Comparison of ENCODE assay signal across 1 cellular context in genomic region chr10:93498196-93498595, GRCh38.
TF ChIP-seq lines count a peak whose summit lies in the region.

No MANE protein-coding gene starts in this region.

TF ChIP-seq in GM12878, 131 proteins besides CTCF, POLR2A, EP300 and RAD21:
- TF ChIP-seq YY1 (IDR thresholded peaks at IDR 0.05; ENCODE audit: low read depth, low read length) (no peak), GATAD2B (conservative IDR thresholded peaks at IDR 0.05; ENCODE audit: low read depth) (no peak), JUND (IDR thresholded peaks at IDR 0.05; ENCODE audit: low read depth, low read length) (no peak), BRCA1 (IDR thresholded peaks at IDR 0.05; ENCODE audit: low read depth, low read length) (no peak), ZNF207 (IDR thresholded peaks at IDR 0.05; ENCODE audit: borderline replicate concordance) (no peak), TARDBP (IDR thresholded peaks at IDR 0.05; ENCODE audit: borderline replicate concordance) (no peak), DPF2 (IDR thresholded peaks at IDR 0.05) (no peak), HCFC1 (IDR thresholded peaks at IDR 0.05; ENCODE audit: low read length) (no peak), KLF5 (IDR thresholded peaks at IDR 0.05; ENCODE audit: partially characterized antibody) (no peak), MXI1 (IDR thresholded peaks at IDR 0.05; ENCODE audit: low read depth, low read length) (no peak), FOXM1 (IDR thresholded peaks at IDR 0.05; ENCODE audit: low read depth, low read length) (no peak), IRF4 (IDR thresholded peaks at IDR 0.05; ENCODE audit: low read depth, low read length) (no peak), ZBTB11 (CRISPR knock-in tag; IDR thresholded peaks at IDR 0.05) (no peak), IKZF2 (IDR thresholded peaks at IDR 0.05) (no peak), ATF7 (IDR thresholded peaks at IDR 0.05; ENCODE audit: low read depth) (no peak)
- TF ChIP-seq, protein P1, sequence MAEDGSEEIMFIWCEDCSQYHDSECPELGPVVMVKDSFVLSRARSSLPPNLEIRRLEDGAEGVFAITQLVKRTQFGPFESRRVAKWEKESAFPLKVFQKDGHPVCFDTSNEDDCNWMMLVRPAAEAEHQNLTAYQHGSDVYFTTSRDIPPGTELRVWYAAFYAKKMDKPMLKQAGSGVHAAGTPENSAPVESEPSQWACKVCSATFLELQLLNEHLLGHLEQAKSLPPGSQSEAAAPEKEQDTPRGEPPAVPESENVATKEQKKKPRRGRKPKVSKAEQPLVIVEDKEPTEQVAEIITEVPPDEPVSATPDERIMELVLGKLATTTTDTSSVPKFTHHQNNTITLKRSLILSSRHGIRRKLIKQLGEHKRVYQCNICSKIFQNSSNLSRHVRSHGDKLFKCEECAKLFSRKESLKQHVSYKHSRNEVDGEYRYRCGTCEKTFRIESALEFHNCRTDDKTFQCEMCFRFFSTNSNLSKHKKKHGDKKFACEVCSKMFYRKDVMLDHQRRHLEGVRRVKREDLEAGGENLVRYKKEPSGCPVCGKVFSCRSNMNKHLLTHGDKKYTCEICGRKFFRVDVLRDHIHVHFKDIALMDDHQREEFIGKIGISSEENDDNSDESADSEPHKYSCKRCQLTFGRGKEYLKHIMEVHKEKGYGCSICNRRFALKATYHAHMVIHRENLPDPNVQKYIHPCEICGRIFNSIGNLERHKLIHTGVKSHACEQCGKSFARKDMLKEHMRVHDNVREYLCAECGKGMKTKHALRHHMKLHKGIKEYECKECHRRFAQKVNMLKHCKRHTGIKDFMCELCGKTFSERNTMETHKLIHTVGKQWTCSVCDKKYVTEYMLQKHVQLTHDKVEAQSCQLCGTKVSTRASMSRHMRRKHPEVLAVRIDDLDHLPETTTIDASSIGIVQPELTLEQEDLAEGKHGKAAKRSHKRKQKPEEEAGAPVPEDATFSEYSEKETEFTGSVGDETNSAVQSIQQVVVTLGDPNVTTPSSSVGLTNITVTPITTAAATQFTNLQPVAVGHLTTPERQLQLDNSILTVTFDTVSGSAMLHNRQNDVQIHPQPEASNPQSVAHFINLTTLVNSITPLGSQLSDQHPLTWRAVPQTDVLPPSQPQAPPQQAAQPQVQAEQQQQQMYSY (CRISPR knock-in tag; IDR thresholded peaks at IDR 0.05): no peak
- TF ChIP-seq, protein P2, sequence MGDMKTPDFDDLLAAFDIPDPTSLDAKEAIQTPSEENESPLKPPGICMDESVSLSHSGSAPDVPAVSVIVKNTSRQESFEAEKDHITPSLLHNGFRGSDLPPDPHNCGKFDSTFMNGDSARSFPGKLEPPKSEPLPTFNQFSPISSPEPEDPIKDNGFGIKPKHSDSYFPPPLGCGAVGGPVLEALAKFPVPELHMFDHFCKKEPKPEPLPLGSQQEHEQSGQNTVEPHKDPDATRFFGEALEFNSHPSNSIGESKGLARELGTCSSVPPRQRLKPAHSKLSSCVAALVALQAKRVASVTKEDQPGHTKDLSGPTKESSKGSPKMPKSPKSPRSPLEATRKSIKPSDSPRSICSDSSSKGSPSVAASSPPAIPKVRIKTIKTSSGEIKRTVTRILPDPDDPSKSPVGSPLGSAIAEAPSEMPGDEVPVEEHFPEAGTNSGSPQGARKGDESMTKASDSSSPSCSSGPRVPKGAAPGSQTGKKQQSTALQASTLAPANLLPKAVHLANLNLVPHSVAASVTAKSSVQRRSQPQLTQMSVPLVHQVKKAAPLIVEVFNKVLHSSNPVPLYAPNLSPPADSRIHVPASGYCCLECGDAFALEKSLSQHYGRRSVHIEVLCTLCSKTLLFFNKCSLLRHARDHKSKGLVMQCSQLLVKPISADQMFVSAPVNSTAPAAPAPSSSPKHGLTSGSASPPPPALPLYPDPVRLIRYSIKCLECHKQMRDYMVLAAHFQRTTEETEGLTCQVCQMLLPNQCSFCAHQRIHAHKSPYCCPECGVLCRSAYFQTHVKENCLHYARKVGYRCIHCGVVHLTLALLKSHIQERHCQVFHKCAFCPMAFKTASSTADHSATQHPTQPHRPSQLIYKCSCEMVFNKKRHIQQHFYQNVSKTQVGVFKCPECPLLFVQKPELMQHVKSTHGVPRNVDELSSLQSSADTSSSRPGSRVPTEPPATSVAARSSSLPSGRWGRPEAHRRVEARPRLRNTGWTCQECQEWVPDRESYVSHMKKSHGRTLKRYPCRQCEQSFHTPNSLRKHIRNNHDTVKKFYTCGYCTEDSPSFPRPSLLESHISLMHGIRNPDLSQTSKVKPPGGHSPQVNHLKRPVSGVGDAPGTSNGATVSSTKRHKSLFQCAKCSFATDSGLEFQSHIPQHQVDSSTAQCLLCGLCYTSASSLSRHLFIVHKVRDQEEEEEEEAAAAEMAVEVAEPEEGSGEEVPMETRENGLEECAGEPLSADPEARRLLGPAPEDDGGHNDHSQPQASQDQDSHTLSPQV (IDR thresholded peaks at IDR 0.05): no peak
- TF ChIP-seq, protein P3, sequence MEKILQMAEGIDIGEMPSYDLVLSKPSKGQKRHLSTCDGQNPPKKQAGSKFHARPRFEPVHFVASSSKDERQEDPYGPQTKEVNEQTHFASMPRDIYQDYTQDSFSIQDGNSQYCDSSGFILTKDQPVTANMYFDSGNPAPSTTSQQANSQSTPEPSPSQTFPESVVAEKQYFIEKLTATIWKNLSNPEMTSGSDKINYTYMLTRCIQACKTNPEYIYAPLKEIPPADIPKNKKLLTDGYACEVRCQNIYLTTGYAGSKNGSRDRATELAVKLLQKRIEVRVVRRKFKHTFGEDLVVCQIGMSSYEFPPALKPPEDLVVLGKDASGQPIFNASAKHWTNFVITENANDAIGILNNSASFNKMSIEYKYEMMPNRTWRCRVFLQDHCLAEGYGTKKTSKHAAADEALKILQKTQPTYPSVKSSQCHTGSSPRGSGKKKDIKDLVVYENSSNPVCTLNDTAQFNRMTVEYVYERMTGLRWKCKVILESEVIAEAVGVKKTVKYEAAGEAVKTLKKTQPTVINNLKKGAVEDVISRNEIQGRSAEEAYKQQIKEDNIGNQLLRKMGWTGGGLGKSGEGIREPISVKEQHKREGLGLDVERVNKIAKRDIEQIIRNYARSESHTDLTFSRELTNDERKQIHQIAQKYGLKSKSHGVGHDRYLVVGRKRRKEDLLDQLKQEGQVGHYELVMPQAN (conservative IDR thresholded peaks at IDR 0.05): no peak
